Comparison of ENCODE assay signal across 13 cellular contexts in genomic region chr12:125882141-125882540, GRCh38.
"Had no signal": no experiment of that assay in that cellular context is flagged by ENCODE, and none has a peak within 500 bp of the region (broad histone marks: within the 10 kb centered on the region; RNA-seq: fewer than 3 reads in every experiment).

No MANE protein-coding gene starts in this region.

- H3K27ac ChIP-seq: cardiac muscle cell, coronary artery, gastrocnemius medialis, lower lobe of right lung, tibial artery, vagina had no signal

- H3K36me3 ChIP-seq: cardiac muscle cell, gastrocnemius medialis, lower lobe of right lung, tibial artery, vagina had no signal

- H3K4me1 ChIP-seq: gastrocnemius medialis, lower lobe of right lung, tibial artery, vagina had no signal

- H3K4me3 ChIP-seq: cardiac muscle cell, coronary artery, gastrocnemius medialis, lower lobe of right lung, tibial artery, vagina had no signal

- DNase-seq: activated CD4-positive, alpha-beta T cell treated with anti-CD3 and anti-CD28 coated beads for 48 hours; activated CD8-positive, alpha-beta memory T cell treated with anti-CD3 and anti-CD28 coated beads for 24 hours; activated naive CD4-positive, alpha-beta T cell treated with anti-CD3 and anti-CD28 coated beads, Interleukin-2, amount 50 U/mL, for 16 hours; effector CD8-positive, alpha-beta T cell; gastrocnemius medialis; kidney glomerular epithelial cell; lower lobe of right lung; stimulated activated CD4-positive, alpha-beta T cell treated with anti-CD3 and anti-CD28 coated beads, Interleukin-4, amount 100 ng/mL, for 4 hours; stimulated activated naive CD8-positive, alpha-beta T cell treated with anti-CD3 and anti-CD28 coated beads, Interleukin-15, amount 100 ng/mL, for 72 hours; tibial artery had no signal

- H3K9me3 ChIP-seq: gastrocnemius medialis, lower lobe of right lung, tibial artery, vagina had no signal

- H3K27me3 ChIP-seq: cardiac muscle cell, gastrocnemius medialis, tibial artery, vagina had no signal
